11 cellular contexts compared by ENCODE assay signal in the genomic region with DNA sequence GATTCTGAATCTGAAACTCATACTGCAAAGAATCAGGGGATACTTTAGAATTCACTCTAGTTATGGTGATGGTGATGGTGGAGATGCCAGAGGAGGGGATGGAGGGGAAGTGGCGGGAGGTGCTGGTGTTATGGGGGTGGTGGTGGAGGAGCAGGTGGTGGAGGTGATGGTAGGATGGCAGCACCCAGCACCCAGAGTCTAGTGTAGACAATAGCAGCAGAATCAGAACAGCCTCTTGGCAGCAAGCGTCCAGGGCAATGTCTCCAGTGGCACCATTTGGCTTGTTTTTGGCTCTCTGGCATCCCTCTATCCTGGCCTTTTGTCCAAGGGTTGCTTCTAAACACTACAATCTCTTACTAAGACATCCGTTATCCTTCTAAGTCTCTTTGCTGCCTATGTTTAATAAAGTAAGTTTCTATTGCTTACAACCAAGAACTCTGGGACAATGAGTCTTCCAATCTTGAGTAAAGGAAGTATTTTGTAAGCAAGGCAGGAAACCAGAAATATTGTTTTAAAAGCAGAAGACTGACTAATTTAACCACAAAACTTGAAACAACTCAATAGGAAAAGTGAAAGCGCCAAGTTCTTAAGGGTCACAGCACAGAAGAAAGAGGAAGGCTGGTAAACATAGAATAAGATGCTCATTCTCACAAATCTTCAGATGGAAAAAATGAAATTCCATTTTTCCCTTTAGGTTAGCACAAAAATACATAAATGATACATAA. TPM values are rescaled to one million over a fixed set of nuclear protein-coding genes. Genes with fewer than 3 reads are reported as not detected.
DNase-seq lines count a peak whose midpoint lies in the region; ATAC-seq and TF ChIP-seq lines count a peak whose summit lies in the region.
"Had no signal": no experiment of that assay in that cellular context is flagged by ENCODE, and none has a peak within 500 bp of the region (broad histone marks: within the 10 kb centered on the region; RNA-seq: fewer than 3 reads in every experiment).

No MANE protein-coding gene starts in this region.

- H4K8ac ChIP-seq in neuronal stem cell (ENCODE audit: low read depth, low read length) (no peak overlapping the region), H9 (replicated peaks; ENCODE audit: insufficient read length, low read depth, low read length) (no peak overlapping the region)

- H3K36me3 Mint-ChIP-seq in activated naive CD8-positive, alpha-beta T cell treated with anti-CD3 and anti-CD28 coated beads, Interleukin-2, amount 50 U/mL, for 24 hours (ENCODE audit: low read depth): peaks cover 4% of the 10 kb centered on the region
- H3K36me3 Mint-ChIP-seq in H9 (ENCODE audit: insufficient read depth in 1 of 3, low read depth in 3 of 3): no peaks in the 10 kb centered on the region

- H4K91ac ChIP-seq in neuronal stem cell (ENCODE audit: low read depth, low read length, poor library complexity) (no peak overlapping the region), H9 (ENCODE audit: insufficient read length, low read depth, low read length) (no peak overlapping the region)

- H2BK5ac ChIP-seq in neuronal stem cell (ENCODE audit: low read length) (no peak overlapping the region), H9 (ENCODE audit: insufficient read length, low read length) (no peak overlapping the region)

- peak overlapping the region; percentile 92 for H3K27ac Mint-ChIP-seq in activated naive CD8-positive, alpha-beta T cell treated with anti-CD3 and anti-CD28 coated beads, Interleukin-2, amount 50 U/mL, for 24 hours
- no peak overlapping the region for H3K27ac Mint-ChIP-seq in H9
- H3K27ac Mint-ChIP-seq: dendritic cell treated with granulocyte-macrophage colony-stimulating factor and Interleukin-4, amounts not matched to agents 40 ng/mL and 50 ng/mL, for 4 days had no signal

- peaks cover 77% of the 10 kb centered on the region for H3K4me1 Mint-ChIP-seq in activated naive CD8-positive, alpha-beta T cell treated with anti-CD3 and anti-CD28 coated beads, Interleukin-2, amount 50 U/mL, for 24 hours
- 0 out of 4 replicates have a peak, but pooled peaks cover 0 to 6% of the 10 kb centered on the region in 2 experiments for H3K4me1 Mint-ChIP-seq in H9

- H3K4me2 ChIP-seq in neuronal stem cell (ENCODE audit: insufficient read depth, low read length, poor library complexity, severe bottlenecking) (no peak overlapping the region), H9 (ENCODE audit: insufficient read depth, insufficient read length, low read length) (no peak overlapping the region)

- no peaks in the 10 kb centered on the region for H3K36me3 ChIP-seq in neuronal stem cell (replicated peaks in 1 of 2; ENCODE audit: control insufficient read depth in 2 of 2, insufficient read depth in 2 of 2, low read length in 2 of 2)

- CTCF ChIA-PET in GM10248 (lab: Yijun Ruan, JAX): no interaction called here

- no peaks in the 10 kb centered on the region for H3K23me2 ChIP-seq in H9 (ENCODE audit: insufficient read length, low read depth, low read length, poor library complexity, severe bottlenecking)

- no peaks in the 10 kb centered on the region for H3K27me3 ChIP-seq in neuronal stem cell (ENCODE audit: control insufficient read depth in 3 of 3, insufficient read depth in 3 of 3, low read depth in 1 of 3, low read length in 3 of 3)
- no peaks in the 10 kb centered on the region for H3K27me3 ChIP-seq in H9 (ENCODE audit: insufficient read depth, low read length)

- DNase-seq in GF-D8 (lab: John Stamatoyannopoulos, UW): peak; percentile 12
- peak; percentile 72 for DNase-seq in M059J (ENCODE audit: low read depth)
- no peak for DNase-seq in activated naive CD8-positive, alpha-beta T cell treated with anti-CD3 and anti-CD28 coated beads, Interleukin-2, amount 50 U/mL, for 24 hours
- DNase-seq in neuronal stem cell (ENCODE audit: low spot score): no peak
- DNase-seq in H9: no peak
- DNase-seq in GM10248 (ENCODE audit: extremely low spot score): no peak
- DNase-seq: NCI-H1436 treated with DMSO at 0.1 percent for 48 hours, substantia nigra had no signal

- TF ChIP-seq CTCF in H9 (conservative IDR thresholded peaks at IDR 0.05): no peak
- TF ChIP-seq CTCF in GM10248 (IDR thresholded peaks at IDR 0.05; ENCODE audit: control extremely low read depth, extremely low read depth, low read depth, missing control alignments): no peak

- no peaks in the 10 kb centered on the region for H3K9me3 ChIP-seq in neuronal stem cell (replicated peaks in 1 of 2; ENCODE audit: control insufficient read depth in 2 of 2, insufficient read depth in 1 of 2, low read depth in 1 of 2, low read length in 2 of 2)
- no peaks in the 10 kb centered on the region for H3K9me3 ChIP-seq in H9 (ENCODE audit: control insufficient read depth, low read depth, low read length)

- H3K27me3 Mint-ChIP-seq in activated naive CD8-positive, alpha-beta T cell treated with anti-CD3 and anti-CD28 coated beads, Interleukin-2, amount 50 U/mL, for 24 hours: no peaks in the 10 kb centered on the region
- H3K27me3 Mint-ChIP-seq in H9 (ENCODE audit: low read depth): peaks cover 2% of the 10 kb centered on the region; the same call in 1 of the 2 replicates

- peak; percentile 47 for ATAC-seq in activated naive CD8-positive, alpha-beta T cell treated with anti-CD3 and anti-CD28 coated beads, Interleukin-2, amount 50 U/mL, for 24 hours
- ATAC-seq in HG02840 (IDR thresholded peaks at IDR 0.05; ENCODE audit: low FRiP score, unreplicated experiment) (no peak), SK-N-SH treated with all-trans-retinoic acid at 6 μM for 48 hours (no peak)

- H4K5ac ChIP-seq in H9 (ENCODE audit: insufficient read length, low read depth, low read length): no peak overlapping the region

- no peak overlapping the region for H3K18ac ChIP-seq in neuronal stem cell (ENCODE audit: low read length)
- H3K18ac ChIP-seq in H9 (ENCODE audit: insufficient read length, low read depth, low read length): no peak overlapping the region

- no peak overlapping the region for H2BK12ac ChIP-seq in neuronal stem cell (ENCODE audit: low read length)
- H2BK12ac ChIP-seq in H9 (ENCODE audit: insufficient read length, low read depth, low read length): no peak overlapping the region

- peaks cover 8% of the 10 kb centered on the region for H3K9me3 Mint-ChIP-seq in activated naive CD8-positive, alpha-beta T cell treated with anti-CD3 and anti-CD28 coated beads, Interleukin-2, amount 50 U/mL, for 24 hours
- no peaks in the 10 kb centered on the region; a peak in 2 of 5 replicates for H3K9me3 Mint-ChIP-seq in H9
- H3K9me3 Mint-ChIP-seq: dendritic cell treated with granulocyte-macrophage colony-stimulating factor and Interleukin-4, amounts not matched to agents 40 ng/mL and 50 ng/mL, for 4 days had no signal

- no peak overlapping the region for H3K27ac ChIP-seq in neuronal stem cell (replicated peaks; ENCODE audit: low read length)
- no peak overlapping the region for H3K27ac ChIP-seq in H9 (ENCODE audit: insufficient read length, low read depth, low read length)

- no peaks in the 10 kb centered on the region for H3K79me2 ChIP-seq in H9 (ENCODE audit: insufficient read depth, low read length)

- POLR2A ChIA-PET in GM10248 (lab: Yijun Ruan, JAX): no interaction called here

- H3K4me3 ChIP-seq in neuronal stem cell (ENCODE audit: low read length in 2 of 2): no peak overlapping the region

- no peak overlapping the region for H2BK20ac ChIP-seq in H9 (ENCODE audit: low read depth, low read length, poor library complexity, severe bottlenecking)

- H3K4me3 Mint-ChIP-seq in activated naive CD8-positive, alpha-beta T cell treated with anti-CD3 and anti-CD28 coated beads, Interleukin-2, amount 50 U/mL, for 24 hours: peak overlapping the region; percentile 57
- no peak overlapping the region for H3K4me3 Mint-ChIP-seq in H9
- H3K4me3 Mint-ChIP-seq: dendritic cell treated with granulocyte-macrophage colony-stimulating factor and Interleukin-4, amounts not matched to agents 40 ng/mL and 50 ng/mL, for 4 days had no signal

- H3K56ac ChIP-seq in H9 (ENCODE audit: insufficient read length, low read depth, low read length): no peak overlapping the region

- H3K4ac ChIP-seq in neuronal stem cell (ENCODE audit: low read length) (no peak overlapping the region), H9 (ENCODE audit: low read depth, low read length) (no peak overlapping the region)

- H2AFZ ChIP-seq in neuronal stem cell (ENCODE audit: low read length) (no peak overlapping the region), H9 (ENCODE audit: low read length) (no peak overlapping the region)

- no peak overlapping the region for H3T11ph ChIP-seq in H9 (ENCODE audit: low read length)

- H3K4me1 ChIP-seq in neuronal stem cell (ENCODE audit: control insufficient read depth in 2 of 2, insufficient read depth in 1 of 2, low read depth in 1 of 2, low read length in 2 of 2) (peaks cover 8 to 10% of the 10 kb centered on the region in 2 donors), H9 (ENCODE audit: insufficient read depth, low read length) (no peaks in the 10 kb centered on the region)

- H3K23ac ChIP-seq in neuronal stem cell (ENCODE audit: low read depth, low read length, poor library complexity) (no peak overlapping the region), H9 (ENCODE audit: insufficient read length, low read depth, low read length) (no peak overlapping the region)

- H2AK5ac ChIP-seq in neuronal stem cell (ENCODE audit: low read depth, low read length) (no peak overlapping the region), H9 (ENCODE audit: insufficient read length, low read length) (no peak overlapping the region)

- H2BK15ac ChIP-seq in neuronal stem cell (ENCODE audit: low read length) (no peak overlapping the region), H9 (ENCODE audit: low read depth, low read length) (no peak overlapping the region)

- H4K20me1 ChIP-seq in H9 (ENCODE audit: control insufficient read depth, insufficient read depth, insufficient read length): no peaks in the 10 kb centered on the region

- H3K79me1 ChIP-seq in neuronal stem cell (ENCODE audit: low read depth, low read length) (no peaks in the 10 kb centered on the region), H9 (ENCODE audit: insufficient read depth, low read depth, low read length, poor library complexity, severe bottlenecking) (no peaks in the 10 kb centered on the region)

- H2BK120ac ChIP-seq in neuronal stem cell (ENCODE audit: low read depth, low read length): no peak overlapping the region
- no peak overlapping the region for H2BK120ac ChIP-seq in H9 (ENCODE audit: low read depth, low read length, poor library complexity, severe bottlenecking)

- H3K9ac ChIP-seq in neuronal stem cell (ENCODE audit: low read depth, low read length, poor library complexity): peak overlapping the region; percentile 44
- no peak overlapping the region for H3K9ac ChIP-seq in H9 (ENCODE audit: extremely low read depth, insufficient read length, low read length)

- H3K14ac ChIP-seq in neuronal stem cell (ENCODE audit: low read length) (no peak overlapping the region), H9 (ENCODE audit: insufficient read depth, low read length) (no peak overlapping the region)

- WGBS in neuronal stem cell (ENCODE audit: extremely low coverage in 2 of 2, insufficient read length in 2 of 2, insufficient replicate concordance in 1 of 2), 2 donors: no CpG with 5 or more reads among the region's 4 CpGs
- WGBS in H9 (ENCODE audit: extremely low coverage, insufficient read length, low lambda C conversion rate): no CpG with 5 or more reads among the region's 4 CpGs

RNA-seq across cellular contexts. Expression of gene GDF10, which starts 42.4 kb away (rescaled TPM):
- total RNA-seq in M059J (2014; rRNA removed; shearing (Covaris generic)): not detected in 2 replicates
- 1.3 TPM for polyA plus RNA-seq in neuronal stem cell (2013, experiment 1 of 2)
- polyA plus RNA-seq in neuronal stem cell (2013, experiment 2 of 2): 1.5 TPM
- total RNA-seq in H9 (2021): 0.20 TPM in 1 of 2 replicates, not detected in the other

Comparison
In these comparisons a context has a peak if more than half of its experiments do, and no peak if none do; other contexts are left out.
1. DNase-seq: peak in GF-D8 (single experiment) and M059J (single experiment); none in activated naive CD8-positive, alpha-beta T cell treated with anti-CD3 and anti-CD28 coated beads, Interleukin-2, amount 50 U/mL, for 24 hours (single experiment), neuronal stem cell (single experiment), H9 (single experiment) and GM10248 (single experiment).